15 cellular contexts compared by ENCODE assay signal in the genomic region with DNA sequence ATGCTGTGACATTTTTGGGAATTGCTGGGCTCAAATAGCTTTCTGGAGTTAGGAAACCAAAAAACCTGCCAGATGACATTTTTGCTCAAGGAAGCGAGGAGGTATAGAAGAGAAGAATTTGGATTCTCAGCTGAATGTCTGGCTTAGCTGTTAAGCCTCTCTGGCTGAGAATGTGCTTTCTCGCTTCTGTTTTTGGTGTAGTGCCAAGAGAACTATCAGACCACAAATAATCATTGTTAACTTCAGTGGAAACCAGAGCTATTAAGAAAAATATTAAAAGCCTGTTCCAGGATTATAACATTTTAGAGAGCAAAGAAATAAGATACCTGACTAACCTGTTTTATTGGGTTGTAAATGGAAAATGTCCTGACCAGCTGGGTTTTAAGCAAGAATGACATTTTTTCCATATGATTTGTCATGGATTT. TPM values are rescaled to one million over a fixed set of nuclear protein-coding genes. Genes with fewer than 3 reads are reported as not detected.
DNase-seq lines count a peak whose midpoint lies in the region; ATAC-seq and TF ChIP-seq lines count a peak whose summit lies in the region.
"Had no signal": no experiment of that assay in that cellular context is flagged by ENCODE, and none has a peak within 500 bp of the region (broad histone marks: within the 10 kb centered on the region; RNA-seq: fewer than 3 reads in every experiment).

No MANE protein-coding gene starts in this region.

- H3K36me3 Mint-ChIP-seq in endothelial cell (ENCODE audit: low read depth, unreplicated experiment): no peaks in the 10 kb centered on the region

- no peak for TF ChIP-seq CTCF in endothelial cell (IDR thresholded peaks at IDR 0.05; ENCODE audit: unreplicated experiment)

- no peak for ATAC-seq in GM18909 (IDR thresholded peaks at IDR 0.05; ENCODE audit: poor library complexity, unreplicated experiment)

- H3K9me3 Mint-ChIP-seq in endothelial cell (ENCODE audit: unreplicated experiment): no peaks in the 10 kb centered on the region
- H3K9me3 Mint-ChIP-seq: activated T-cell treated with anti-CD3 and anti-CD28 coated beads, Interleukin-2, amount 50 U/mL, for 24 hours had no signal

- peaks cover 11% of the 10 kb centered on the region for H3K4me1 Mint-ChIP-seq in endothelial cell (ENCODE audit: unreplicated experiment)

- peak overlapping the region; percentile 85 for H3K27ac Mint-ChIP-seq in endothelial cell (ENCODE audit: unreplicated experiment)
- H3K27ac Mint-ChIP-seq: activated T-cell treated with anti-CD3 and anti-CD28 coated beads, Interleukin-2, amount 50 U/mL, for 24 hours had no signal

- peaks cover 3% of the 10 kb centered on the region for H3K27me3 Mint-ChIP-seq in endothelial cell (ENCODE audit: unreplicated experiment)
- H3K27me3 Mint-ChIP-seq: activated T-cell treated with anti-CD3 and anti-CD28 coated beads, Interleukin-2, amount 50 U/mL, for 24 hours had no signal

- H3K4me3 Mint-ChIP-seq in endothelial cell (ENCODE audit: unreplicated experiment): no peak overlapping the region
- H3K4me3 Mint-ChIP-seq: activated T-cell treated with anti-CD3 and anti-CD28 coated beads, Interleukin-2, amount 50 U/mL, for 24 hours had no signal

- DNase-seq in NCI-H2196 (lab: John Stamatoyannopoulos, UW; ENCODE audit: unreplicated experiment) (peak; percentile 24), NCI-H2196 treated with DMSO at 0.1 percent for 48 hours (lab: John Stamatoyannopoulos, UW; ENCODE audit: unreplicated experiment) (no peak), NCI-H1694 treated with DMSO at 0.1 percent for 48 hours (lab: John Stamatoyannopoulos, UW) (peak; percentile 17), endothelial cell (ENCODE audit: low spot score) (no peak), pons (ENCODE audit: low spot score) (peak; percentile 52), NCI-H1436 treated with DMSO at 0.1 percent for 48 hours (lab: John Stamatoyannopoulos, UW) (no peak), NCI-H187 (lab: John Stamatoyannopoulos, UW) (no peak)
- DNase-seq: activated CD4-positive, alpha-beta T cell treated with anti-CD3 and anti-CD28 coated beads for 1 hour; activated T-cell treated with anti-CD3 and anti-CD28 coated beads, Interleukin-2, amount 50 U/mL, for 24 hours; effector CD4-positive, alpha-beta T cell; glutamatergic neuron; KG1; NCI-H510A treated with DMSO at 0.1 percent for 48 hours; uterus had no signal

RNA-seq across cellular contexts. Expression of gene DIPK1A, which starts 39.5 kb away (rescaled TPM):
- total RNA-seq in endothelial cell (ENCODE audit: unreplicated experiment): 3.9 TPM

Comparison
In these comparisons a context has a peak if more than half of its experiments do, and no peak if none do; other contexts are left out.
1. DNase-seq: peak in NCI-H2196 (single experiment), NCI-H1694 treated with DMSO at 0.1 percent for 48 hours (single experiment) and pons (single experiment); none in NCI-H2196 treated with DMSO at 0.1 percent for 48 hours (single experiment), endothelial cell (single experiment), NCI-H1436 treated with DMSO at 0.1 percent for 48 hours (single experiment) and NCI-H187 (0 of 2).